In genomic region chr12:23950011-23950774, GRCh38 we compare ENCODE assay signal across 8 cellular contexts. TPM values are rescaled to one million over a fixed set of nuclear protein-coding genes. Genes with fewer than 3 reads are reported as not detected.
A peak's percentile ranks its signal among the peaks of the same experiment; 100 is the strongest.
DNase-seq lines count a peak whose midpoint lies in the region; ATAC-seq, FAIRE-seq and TF ChIP-seq lines count a peak whose summit lies in the region.

No MANE protein-coding gene starts in this region.

- ATAC-seq in SK-N-SH treated with all-trans-retinoic acid at 6 μM for 48 hours = peak; percentile 73
- peak in 7 of 8 donors; percentile 39 to 63 (median 46) for ATAC-seq in heart right ventricle
- ATAC-seq in GM21423 (IDR thresholded peaks at IDR 0.05; ENCODE audit: unreplicated experiment) = no peak

- H3K4me1 ChIP-seq in ES-I3 (ENCODE audit: insufficient read depth, low read length) = no peaks in the 10 kb centered on the region
- H3K4me1 ChIP-seq in heart right ventricle = peaks cover 0 to 6% (median 0%) of the 10 kb centered on the region in 9 donors
- H3K4me1 ChIP-seq in small intestine (ENCODE audit: control insufficient read depth in 2 of 2, insufficient read depth in 1 of 2, low read depth in 1 of 2, low read length in 1 of 2) = no peaks in the 10 kb centered on the region

- intact Hi-C loops in heart right ventricle (cut with DNase I) = no loop called here

- H3K4me3 ChIP-seq in heart right ventricle (peak overlapping the region; percentile 16 to 56 (median 48)), small intestine (ENCODE audit: low read depth in 1 of 2, low read length in 2 of 2) (no peak overlapping the region)

- H3K9ac ChIP-seq in ES-I3 (ENCODE audit: low read depth, low read length) = peak overlapping the region; percentile 60

- no peak for TF ChIP-seq CTCF in heart right ventricle (IDR thresholded peaks at IDR 0.05)

- no peaks in the 10 kb centered on the region for H3K36me3 ChIP-seq in ES-I3 (ENCODE audit: insufficient read depth, low read length)
- H3K36me3 ChIP-seq in heart right ventricle = no peaks in the 10 kb centered on the region
- no peaks in the 10 kb centered on the region for H3K36me3 ChIP-seq in small intestine (ENCODE audit: control insufficient read depth in 2 of 2, insufficient read depth in 2 of 2, low read length in 2 of 2)

- WGBS in heart right ventricle, 2 donors = 1% methylated on average over 20 of the region's 20 CpGs
- WGBS in small intestine, 3 donors = 3 to 6% (median 4%) methylated on average over 20 of the region's 20 CpGs

- H3K27me3 ChIP-seq in heart right ventricle = peaks cover 0 to 44% (median 15%) of the 10 kb centered on the region in 7 donors
- peaks cover 0 to 1% of the 10 kb centered on the region in 2 donors for H3K27me3 ChIP-seq in small intestine (ENCODE audit: control insufficient read depth in 2 of 2, insufficient read depth in 2 of 2, low read length in 2 of 2)

- no peak for DNase-seq in heart right ventricle
- peak; percentile 64 for DNase-seq in pons (ENCODE audit: low spot score)
- DNase-seq in activated gamma-delta T cell treated with Interleukin-2 at 50 U/mL for 16 hours = no peak
- no peak for DNase-seq in small intestine
- DNase-seq in OCI-M2 (lab: John Stamatoyannopoulos, UW; ENCODE audit: unreplicated experiment) = no peak

- peak overlapping the region in 4 of 10 donors; percentile 9 to 56 (median 34) for H3K27ac ChIP-seq in heart right ventricle
- H3K27ac ChIP-seq in small intestine (ENCODE audit: low read depth in 1 of 2, low read length in 1 of 2) = no peak overlapping the region

- no peak for FAIRE-seq in small intestine (lab: Jason Lieb, UNC)

- no peaks in the 10 kb centered on the region for H3K9me3 ChIP-seq in ES-I3 (ENCODE audit: control insufficient read depth, insufficient read depth, low read length)
- H3K9me3 ChIP-seq in heart right ventricle = no peaks in the 10 kb centered on the region
- H3K9me3 ChIP-seq in small intestine (ENCODE audit: control insufficient read depth, low read depth) = no peaks in the 10 kb centered on the region

TF ChIP-seq in SK-N-SH treated with all-trans-retinoic acid at 6 μM for 48 hours, 23 proteins besides CTCF, POLR2A, EP300 and RAD21:
- TF ChIP-seq, protein P1, sequence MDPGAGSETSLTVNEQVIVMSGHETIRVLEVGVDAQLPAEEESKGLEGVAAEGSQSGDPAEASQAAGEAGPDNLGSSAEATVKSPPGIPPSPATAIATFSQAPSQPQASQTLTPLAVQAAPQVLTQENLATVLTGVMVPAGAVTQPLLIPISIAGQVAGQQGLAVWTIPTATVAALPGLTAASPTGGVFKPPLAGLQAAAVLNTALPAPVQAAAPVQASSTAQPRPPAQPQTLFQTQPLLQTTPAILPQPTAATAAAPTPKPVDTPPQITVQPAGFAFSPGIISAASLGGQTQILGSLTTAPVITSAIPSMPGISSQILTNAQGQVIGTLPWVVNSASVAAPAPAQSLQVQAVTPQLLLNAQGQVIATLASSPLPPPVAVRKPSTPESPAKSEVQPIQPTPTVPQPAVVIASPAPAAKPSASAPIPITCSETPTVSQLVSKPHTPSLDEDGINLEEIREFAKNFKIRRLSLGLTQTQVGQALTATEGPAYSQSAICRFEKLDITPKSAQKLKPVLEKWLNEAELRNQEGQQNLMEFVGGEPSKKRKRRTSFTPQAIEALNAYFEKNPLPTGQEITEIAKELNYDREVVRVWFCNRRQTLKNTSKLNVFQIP (CRISPR knock-in tag; IDR thresholded peaks at IDR 0.05; ENCODE audit: borderline replicate concordance, low read depth) = no peak
- TF ChIP-seq ZFP3 (CRISPR knock-in tag; IDR thresholded peaks at IDR 0.05) (no peak), CSDC2 (CRISPR knock-in tag; IDR thresholded peaks at IDR 0.05) (no peak), ZFP30 (CRISPR knock-in tag; IDR thresholded peaks at IDR 0.05) (no peak), ARNTL (CRISPR knock-in tag; IDR thresholded peaks at IDR 0.05; ENCODE audit: borderline replicate concordance, low read depth) (no peak), TCF4 (CRISPR knock-in tag; IDR thresholded peaks at IDR 0.05; ENCODE audit: borderline replicate concordance) (no peak), OSR1 (CRISPR knock-in tag; IDR thresholded peaks at IDR 0.05) (no peak), GLIS3 (CRISPR knock-in tag; IDR thresholded peaks at IDR 0.05) (no peak), PATZ1 (CRISPR knock-in tag; IDR thresholded peaks at IDR 0.05; ENCODE audit: borderline replicate concordance) (no peak), SNAI2 (CRISPR knock-in tag; IDR thresholded peaks at IDR 0.05) (no peak), ESRRG (CRISPR knock-in tag; IDR thresholded peaks at IDR 0.05) (no peak), CSRNP3 (CRISPR knock-in tag; IDR thresholded peaks at IDR 0.05) (no peak), TOX (CRISPR knock-in tag; IDR thresholded peaks at IDR 0.05; ENCODE audit: borderline replicate concordance) (no peak), RARB (CRISPR knock-in tag; IDR thresholded peaks at IDR 0.05) (no peak), ZNF8 (CRISPR knock-in tag; IDR thresholded peaks at IDR 0.05) (no peak)
- TF ChIP-seq, protein P2, sequence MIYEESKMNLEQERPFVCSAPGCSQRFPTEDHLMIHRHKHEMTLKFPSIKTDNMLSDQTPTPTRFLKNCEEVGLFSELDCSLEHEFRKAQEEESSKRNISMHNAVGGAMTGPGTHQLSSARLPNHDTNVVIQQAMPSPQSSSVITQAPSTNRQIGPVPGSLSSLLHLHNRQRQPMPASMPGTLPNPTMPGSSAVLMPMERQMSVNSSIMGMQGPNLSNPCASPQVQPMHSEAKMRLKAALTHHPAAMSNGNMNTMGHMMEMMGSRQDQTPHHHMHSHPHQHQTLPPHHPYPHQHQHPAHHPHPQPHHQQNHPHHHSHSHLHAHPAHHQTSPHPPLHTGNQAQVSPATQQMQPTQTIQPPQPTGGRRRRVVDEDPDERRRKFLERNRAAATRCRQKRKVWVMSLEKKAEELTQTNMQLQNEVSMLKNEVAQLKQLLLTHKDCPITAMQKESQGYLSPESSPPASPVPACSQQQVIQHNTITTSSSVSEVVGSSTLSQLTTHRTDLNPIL (CRISPR knock-in tag; IDR thresholded peaks at IDR 0.05; ENCODE audit: low read depth) = no peak

RNA-seq across cellular contexts. Expression of gene SOX5, which starts 0.7 kb away (rescaled TPM):
- 1 to 10 TPM; 1.8 to 4.3 (median 2.5) TPM for total RNA-seq in heart right ventricle
- polyA plus RNA-seq in heart right ventricle (under 1 TPM; 0.17 to 0.66 TPM), small intestine (1 to 10 TPM in 1 of 3 donors, under 1 TPM in 1, not detected in 1; 0.81 to 1.3 TPM)

Comparison
In these comparisons a context has a peak if more than half of its experiments do, and no peak if none do; other contexts are left out.
1. H3K4me3 ChIP-seq: peak in heart right ventricle (10 of 10); none in small intestine (0 of 2).